ENCODE assay signal across 21 cellular contexts in genomic region chr3:94405258-94406035, GRCh38.
DNase-seq lines count a peak whose midpoint lies in the region; ATAC-seq and TF ChIP-seq lines count a peak whose summit lies in the region.
"Had no signal": no experiment of that assay in that cellular context is flagged by ENCODE, and none has a peak within 500 bp of the region (broad histone marks: within the 10 kb centered on the region; RNA-seq: fewer than 3 reads in every experiment).

No MANE protein-coding gene starts in this region.

- 0 out of 2 replicates have a peak, but pooled peaks cover 2% of the 10 kb centered on the region for H3K9me3 ChIP-seq in SJSA1 (replicated peaks)
- H3K9me3 ChIP-seq in spleen = peaks cover 0 to 3% (median 0%) of the 10 kb centered on the region in 8 donors
- H3K9me3 ChIP-seq: left lung, prostate gland, SK-N-SH had no signal

- TF ChIP-seq POLR2A in spleen (IDR thresholded peaks at IDR 0.05) = no peak

- peak; percentile 66 for DNase-seq in ELR (ENCODE audit: low read depth)
- peak in 1 of 2 experiments; percentile 39 for DNase-seq in SJSA1 (ENCODE audit: low read depth in 1 of 2, low spot score in 2 of 2)
- DNase-seq in fibroblast of the aortic adventitia (ENCODE audit: low read depth) = peak; percentile 76
- DNase-seq in DMS114 treated with DMSO at 0.1 percent for 48 hours (lab: John Stamatoyannopoulos, UW; ENCODE audit: unreplicated experiment) = no peak
- DNase-seq in spleen = no peak
- no peak for DNase-seq in activated CD4-positive, alpha-beta T cell treated with anti-CD3 and anti-CD28 coated beads, Interleukin-2, amount 50 U/mL, for 1 hour
- DNase-seq in NCI-H2227 (lab: John Stamatoyannopoulos, UW; ENCODE audit: unreplicated experiment) = no peak
- DNase-seq: ACHN; activated CD8-positive, alpha-beta T cell treated with anti-CD3 and anti-CD28 coated beads for 36 hours; activated naive CD4-positive, alpha-beta T cell treated with anti-CD3 and anti-CD28 coated beads for 36 hours; activated T-cell treated with anti-CD3 and anti-CD28 coated beads, Interleukin-2, amount 50 U/mL, for 24 hours; C1 segment of cervical spinal cord; head of caudate nucleus; left lung; MV-4-11; NCI-H187 treated with DMSO at 0.1 percent for 48 hours; SK-N-SH; stimulated activated CD4-positive, alpha-beta T cell treated with anti-CD3 and anti-CD28 coated beads, Interleukin-2, amount 100 ng/mL, for 24 hours; stimulated activated naive B cell treated with anti-CD40 and anti-IgM and Interleukin-4, amounts not matched to agents 10 μg/mL and 1 μg/mL and 100 μg/mL, for 72 hours had no signal

- H3K27me3 ChIP-seq in SJSA1 (replicated peaks) (no peaks in the 10 kb centered on the region), spleen (replicated peaks in 1 of 7) (no peaks in the 10 kb centered on the region)
- H3K27me3 ChIP-seq: left lung had no signal

- WGBS in spleen, 5 donors = 72 to 91% (median 81%) methylated on average over 5 of the region's 5 CpGs

- TF ChIP-seq CTCF in fibroblast of the aortic adventitia (IDR thresholded peaks at IDR 0.05; ENCODE audit: insufficient read depth, low read length) (no peak), spleen (IDR thresholded peaks at IDR 0.05 in 8 of 11, conservative IDR thresholded peaks at IDR 0.05 in 3 of 11) (no peak)

- intact Hi-C loops in spleen (cut with DNase I; ENCODE audit: low total_unique reads) = no loop called here

- ATAC-seq in HG02852 (IDR thresholded peaks at IDR 0.05; ENCODE audit: unreplicated experiment) = peak; percentile 55
- ATAC-seq: activated CD8-positive, alpha-beta T cell treated with anti-CD3 and anti-CD28 coated beads for 36 hours; left lung; stimulated activated naive B cell treated with anti-CD40 and anti-IgM and Interleukin-4, amounts not matched to agents 10 μg/mL and 1 μg/mL and 100 μg/mL, for 72 hours had no signal

- peak overlapping the region; percentile 72 for H3K27ac ChIP-seq in SJSA1
- no peak overlapping the region for H3K27ac ChIP-seq in spleen
- H3K27ac ChIP-seq: left lung, prostate gland had no signal

- H3K36me3 ChIP-seq in SJSA1 = no peaks in the 10 kb centered on the region
- H3K36me3 ChIP-seq in spleen = no peaks in the 10 kb centered on the region
- H3K36me3 ChIP-seq: left lung, prostate gland had no signal

- H3K4me1 ChIP-seq in SJSA1 (replicated peaks) (peaks cover 19% of the 10 kb centered on the region), spleen (no peaks in the 10 kb centered on the region)
- H3K4me1 ChIP-seq: left lung, prostate gland had no signal

- H3K4me3 ChIP-seq in SJSA1 (no peak overlapping the region), fibroblast of the aortic adventitia (ENCODE audit: low read depth, low read length) (no peak overlapping the region), spleen (no peak overlapping the region)
- H3K4me3 ChIP-seq: left lung, prostate gland had no signal

Comparison
In these comparisons a context has a peak if more than half of its experiments do, and no peak if none do; other contexts are left out.
1. DNase-seq: peak in ELR (single experiment) and fibroblast of the aortic adventitia (single experiment); none in DMS114 treated with DMSO at 0.1 percent for 48 hours (single experiment), spleen (single experiment), activated CD4-positive, alpha-beta T cell treated with anti-CD3 and anti-CD28 coated beads, Interleukin-2, amount 50 U/mL, for 1 hour (single experiment) and NCI-H2227 (single experiment).